In genomic region chr7:43865277-43865676, GRCh38 we compare ENCODE assay signal across 14 cellular contexts.
"Had no signal": no experiment of that assay in that cellular context is flagged by ENCODE, and none has a peak within 500 bp of the region (broad histone marks: within the 10 kb centered on the region; RNA-seq: fewer than 3 reads in every experiment).

No MANE protein-coding gene starts in this region.

- DNase-seq: effector CD8-positive, alpha-beta T cell; gastrocnemius medialis; heart right ventricle; hypothalamus; kidney glomerular epithelial cell; naive thymus-derived CD4-positive, alpha-beta T cell; posterior cingulate gyrus; small intestine; stimulated activated CD4-positive, alpha-beta T cell treated with anti-CD3 and anti-CD28 coated beads, Interleukin-12 subunit alpha, Interleukin-12 subunit beta, amount 100 ng/mL, for 4 hours; stimulated activated CD4-positive, alpha-beta T cell treated with anti-CD3 and anti-CD28 coated beads, Interleukin-2, amount 100 ng/mL, for 48 hours; tibial artery; upper lobe of right lung had no signal

- H3K27me3 Mint-ChIP-seq: stimulated activated naive CD8-positive, alpha-beta T cell treated with anti-CD3 and anti-CD28 coated beads, Interleukin-15, Interleukin-2, amounts not matched to agents 100 ng/mL and 50 ng/mL, for 24 hours had no signal

- H3K9me3 Mint-ChIP-seq: stimulated activated naive CD8-positive, alpha-beta T cell treated with anti-CD3 and anti-CD28 coated beads, Interleukin-15, Interleukin-2, amounts not matched to agents 100 ng/mL and 50 ng/mL, for 24 hours had no signal

- FAIRE-seq: islet of Langerhans, small intestine had no signal

- H3K4me3 Mint-ChIP-seq: naive thymus-derived CD4-positive, alpha-beta T cell; stimulated activated naive CD8-positive, alpha-beta T cell treated with anti-CD3 and anti-CD28 coated beads, Interleukin-15, Interleukin-2, amounts not matched to agents 100 ng/mL and 50 ng/mL, for 24 hours had no signal

- H3K27ac Mint-ChIP-seq: stimulated activated naive CD8-positive, alpha-beta T cell treated with anti-CD3 and anti-CD28 coated beads, Interleukin-15, Interleukin-2, amounts not matched to agents 100 ng/mL and 50 ng/mL, for 24 hours had no signal

- ATAC-seq: gastrocnemius medialis; heart right ventricle; naive thymus-derived CD4-positive, alpha-beta T cell; upper lobe of right lung had no signal
